Comparison of ENCODE assay signal across 8 cellular contexts in the genomic region with DNA sequence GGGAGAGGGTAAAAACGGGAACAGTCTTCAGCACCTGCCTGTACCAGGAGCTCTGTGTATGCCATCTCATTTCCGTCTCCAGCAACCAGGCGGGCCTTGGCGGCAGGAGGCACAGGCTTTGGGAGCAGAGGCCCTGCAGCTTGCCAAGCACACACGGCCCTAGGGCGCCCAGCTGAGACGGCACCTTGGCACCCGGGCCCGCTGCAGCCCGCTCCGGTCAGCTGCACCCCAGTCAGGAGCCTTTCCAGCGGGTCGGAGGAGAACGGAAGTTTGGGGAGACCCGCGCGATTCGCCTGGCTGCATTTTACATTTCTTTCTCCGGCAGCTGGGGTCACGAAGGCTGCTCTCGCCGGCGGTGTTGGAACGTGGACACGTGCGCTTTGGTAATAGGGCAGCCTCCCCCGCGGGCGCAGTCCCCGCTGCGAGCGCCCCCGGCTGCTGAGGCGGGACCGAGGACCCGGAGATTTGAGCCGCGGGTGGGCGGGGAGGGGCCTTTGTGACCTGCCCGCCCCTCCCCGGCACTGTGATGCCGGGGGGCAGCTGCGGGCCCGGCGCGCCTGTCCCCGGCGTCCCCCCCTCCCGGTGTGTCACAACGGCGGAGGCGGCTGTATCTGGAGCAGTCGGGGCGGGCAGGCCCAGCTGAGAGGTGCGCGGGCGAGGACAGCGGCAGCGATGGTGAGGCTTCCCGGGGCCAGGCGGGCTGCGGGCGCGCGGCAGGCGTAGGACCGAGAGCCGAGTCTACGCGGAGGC. TPM values are rescaled to one million over a fixed set of nuclear protein-coding genes. Genes with fewer than 3 reads are reported as not detected.
DNase-seq lines count a peak whose midpoint lies in the region; ATAC-seq and TF ChIP-seq lines count a peak whose summit lies in the region.

Gene TUBA8, plus strand, starts transcription at position 616 of the 750 bp plus-strand sequence. Its CDS starts 57 bp downstream, at position 673.

- no peak for TF ChIP-seq CTCF in body of pancreas (IDR thresholded peaks at IDR 0.05)

- H3K4me1 ChIP-seq in body of pancreas (peaks cover 19% of the 10 kb centered on the region), skeletal muscle satellite cell (ENCODE audit: control insufficient read depth, insufficient read depth, low read length) (peaks cover 12% of the 10 kb centered on the region)

- H3K4me3 ChIP-seq in body of pancreas (peak within 1 kb of the TSS; percentile 4 to 33), iPS-18c (ENCODE audit: insufficient read depth, low read depth, low read length) (peak within 1 kb of the TSS; percentile 49), skeletal muscle satellite cell (ENCODE audit: low read length) (peak within 1 kb of the TSS; percentile 64)

- peak in 1 of 3 donors; percentile 26 for TF ChIP-seq POLR2A in body of pancreas (IDR thresholded peaks at IDR 0.05)

- no peak within 1 kb of the TSS for H3K9ac ChIP-seq in skeletal muscle satellite cell (ENCODE audit: low read depth, low read length)

- H3K27ac ChIP-seq in body of pancreas = peak within 1 kb of the TSS in 1 of 4 donors; percentile 6

- H3K36me3 ChIP-seq in body of pancreas (replicated peaks in 1 of 2; ENCODE audit: insufficient read depth in 1 of 2, low read depth in 2 of 2) = no peaks in the 10 kb centered on the region
- no peaks in the 10 kb centered on the region for H3K36me3 ChIP-seq in skeletal muscle satellite cell (ENCODE audit: insufficient read depth, low read length)

- WGBS in body of pancreas, 2 donors = 0 to 6% methylated on average over 3 to 64 of the region's 70 CpGs

- DNase-seq in DMS153 (lab: John Stamatoyannopoulos, UW) (peak; percentile 46), RKO (ENCODE audit: low spot score) (peak; percentile 65), body of pancreas (peak; percentile 53 to 66 (median 60))

- ATAC-seq in HG02678 (IDR thresholded peaks at IDR 0.05; ENCODE audit: unreplicated experiment) = peak; percentile 45
- ATAC-seq in body of pancreas = peak; percentile 82
- no peak for ATAC-seq in HG02571 (IDR thresholded peaks at IDR 0.05; ENCODE audit: unreplicated experiment)
- no peak for ATAC-seq in GM19035 (IDR thresholded peaks at IDR 0.05; ENCODE audit: unreplicated experiment)

- H3K4me2 ChIP-seq in skeletal muscle satellite cell (ENCODE audit: low read length) = peak within 1 kb of the TSS; percentile 91

- no peaks in the 10 kb centered on the region for H3K27me3 ChIP-seq in body of pancreas
- peaks cover 19% of the 10 kb centered on the region for H3K27me3 ChIP-seq in skeletal muscle satellite cell (ENCODE audit: control insufficient read depth, insufficient read depth, low read length)

- H3K9me3 ChIP-seq in body of pancreas (no peaks in the 10 kb centered on the region), iPS-18c (ENCODE audit: control insufficient read depth, insufficient read depth, low read length) (peaks cover 7% of the 10 kb centered on the region), skeletal muscle satellite cell (replicated peaks; ENCODE audit: low read length) (no peaks in the 10 kb centered on the region)

- intact Hi-C loops in body of pancreas (cut with DNase I) = no loop called here

RNA-seq across cellular contexts. Expression of gene TUBA8, which starts in this region (rescaled TPM):
- total RNA-seq in body of pancreas = 1 to 10 TPM; 5.2 to 8.6 TPM
- not detected in 2 replicates for total RNA-seq in skeletal muscle satellite cell (2012; rRNA removed)

Comparison
In these comparisons a context has a peak if more than half of its experiments do, and no peak if none do; other contexts are left out.
1. ATAC-seq: peak in HG02678 (single experiment) and body of pancreas (single experiment); none in HG02571 (single experiment) and GM19035 (single experiment).
2. Peak in every context shown above with its lines, with median percentiles within 50 percentile points of each other: DNase-seq and H3K4me3 ChIP-seq.